21 cellular contexts compared by ENCODE assay signal in the genomic region with DNA sequence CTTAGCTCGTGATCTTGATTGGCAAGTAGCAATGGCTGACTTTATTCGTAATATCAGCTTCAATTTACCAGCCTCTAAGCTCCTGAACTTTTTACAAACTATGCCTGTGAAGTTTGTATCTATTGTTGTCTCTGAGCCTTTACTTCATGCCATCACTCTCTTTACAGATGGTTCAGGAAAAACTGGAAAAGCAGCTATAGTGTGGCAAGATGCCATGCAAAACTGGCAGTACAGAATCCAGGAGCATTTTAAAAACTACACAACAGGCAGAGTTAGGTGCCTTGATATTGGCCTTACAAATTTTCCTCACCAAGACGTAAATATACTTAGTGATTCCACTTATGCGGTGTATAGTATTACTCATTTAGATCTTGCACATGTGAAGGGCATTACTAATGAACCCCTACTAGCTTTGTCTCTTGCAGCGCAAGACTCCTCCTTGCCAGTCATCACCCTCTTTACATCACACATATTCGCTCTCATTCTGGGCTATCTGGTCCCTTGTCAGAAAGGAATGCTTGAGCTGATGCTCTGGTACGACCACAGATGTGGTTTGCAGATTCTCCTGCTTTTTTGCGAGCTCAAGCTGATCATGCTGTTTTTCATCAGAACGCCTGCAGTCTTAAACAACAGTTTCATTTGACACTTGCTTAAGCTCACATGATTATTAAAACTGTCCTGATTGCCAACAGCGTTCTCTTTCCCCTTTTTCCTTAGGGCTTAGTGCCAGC. TPM values are rescaled to one million over a fixed set of nuclear protein-coding genes. Genes with fewer than 3 reads are reported as not detected.
A peak's percentile ranks its signal among the peaks of the same experiment; 100 is the strongest.
DNase-seq lines count a peak whose midpoint lies in the region; ATAC-seq and TF ChIP-seq lines count a peak whose summit lies in the region.
"Had no signal": no experiment of that assay in that cellular context is flagged by ENCODE, and none has a peak within 500 bp of the region (broad histone marks: within the 10 kb centered on the region; RNA-seq: fewer than 3 reads in every experiment).

No MANE protein-coding gene starts in this region.

- no peak overlapping the region for H4K8ac ChIP-seq in mesendoderm (ENCODE audit: low read depth, low read length)

- WGBS in mesendoderm (ENCODE audit: extremely low coverage, insufficient coverage, low lambda C conversion rate): no CpG with 5 or more reads among the region's 10 CpGs

- H3K79me2 ChIP-seq in mesendoderm (ENCODE audit: control insufficient read depth, insufficient read depth, low read length): no peaks in the 10 kb centered on the region

- no peaks in the 10 kb centered on the region for H3K79me1 ChIP-seq in mesendoderm (ENCODE audit: low read length)

- H4K5ac ChIP-seq in mesendoderm (ENCODE audit: low read length): no peak overlapping the region

- H3K27me3 ChIP-seq in left ventricle myocardium inferior (ENCODE audit: low read depth) (no peaks in the 10 kb centered on the region), colonic mucosa (no peaks in the 10 kb centered on the region), mesendoderm (ENCODE audit: insufficient read depth, low read length, poor library complexity) (no peaks in the 10 kb centered on the region), A673 (replicated peaks; ENCODE audit: insufficient read depth, low read depth, low read length, poor library complexity) (no peaks in the 10 kb centered on the region), BE2C (no peaks in the 10 kb centered on the region)
- H3K27me3 ChIP-seq: tibial nerve had no signal

- no peak overlapping the region for H3K18ac ChIP-seq in mesendoderm (ENCODE audit: low read length)

- CTCF ChIA-PET in A673 (lab: Charles Lee): no interaction called here

- H3K4me1 ChIP-seq in left ventricle myocardium inferior: peaks cover 48% of the 10 kb centered on the region
- peaks cover 8% of the 10 kb centered on the region for H3K4me1 ChIP-seq in colonic mucosa
- peaks cover 12% of the 10 kb centered on the region for H3K4me1 ChIP-seq in mesendoderm (ENCODE audit: control insufficient read depth, low read depth, low read length)
- no peaks in the 10 kb centered on the region for H3K4me1 ChIP-seq in A673 (ENCODE audit: insufficient read depth, low read length, poor library complexity, severe bottlenecking)
- H3K4me1 ChIP-seq in BE2C: no peaks in the 10 kb centered on the region
- H3K4me1 ChIP-seq: tibial nerve had no signal

- no peak for ATAC-seq in Right ventricle myocardium superior (ENCODE audit: poor library complexity)
- ATAC-seq in HG03457 (IDR thresholded peaks at IDR 0.05; ENCODE audit: unreplicated experiment): no peak

- intact Hi-C loops in left ventricle myocardium inferior (cut with micrococcal nuclease) (no loop called here), Right ventricle myocardium superior (cut with DNase I) (loop anchor here (5.0 to 10.0 kb wide), 2 partner anchors 33 to 130 kb away; no protein-coding TSS in a partner anchor), colonic mucosa (cut with DNase I) (loop anchor here (5.0 kb wide), 2 partner anchors 123 to 182 kb away; no protein-coding TSS in a partner anchor), A673 (cut with micrococcal nuclease; ENCODE audit: unreplicated experiment) (loop anchor here (5.0 to 10.0 kb wide), 3 partner anchors 33 to 240 kb away; a partner anchor contains a TSS)

- POLR2A ChIA-PET in A673 (lab: Charles Lee; ENCODE audit: low non-redundant PET): interaction anchor here (0.6 kb wide), 1 partner anchor 1180 kb away, joined by 5 read pairs; no protein-coding TSS in a partner anchor

- no peaks in the 10 kb centered on the region for H3K36me3 ChIP-seq in left ventricle myocardium inferior
- no peaks in the 10 kb centered on the region for H3K36me3 ChIP-seq in colonic mucosa
- H3K36me3 ChIP-seq in mesendoderm (ENCODE audit: control insufficient read depth, insufficient read depth, low read length): no peaks in the 10 kb centered on the region
- no peaks in the 10 kb centered on the region for H3K36me3 ChIP-seq in A673 (ENCODE audit: insufficient read depth, low read length, poor library complexity, severe bottlenecking)
- H3K36me3 ChIP-seq in BE2C: no peaks in the 10 kb centered on the region
- H3K36me3 ChIP-seq: spleen, tibial nerve had no signal

- H3K4me3 ChIP-seq in left ventricle myocardium inferior (no peak overlapping the region), colonic mucosa (no peak overlapping the region), mesendoderm (ENCODE audit: low read length) (no peak overlapping the region), A673 (ENCODE audit: low read depth, low read length, poor library complexity, severe bottlenecking) (no peak overlapping the region), BE2C (ENCODE audit: low read depth, low read length) (no peak overlapping the region)
- H3K4me3 ChIP-seq: tibial nerve had no signal

- H3K27ac ChIP-seq in left ventricle myocardium inferior (replicated peaks) (peak overlapping the region; percentile 82), colonic mucosa (peak overlapping the region; percentile 2), mesendoderm (ENCODE audit: low read depth, low read length) (no peak overlapping the region), A673 (ENCODE audit: low read depth, low read length, poor library complexity, severe bottlenecking) (no peak overlapping the region)
- H3K27ac ChIP-seq: tibial nerve had no signal

- no peak overlapping the region for H2BK15ac ChIP-seq in mesendoderm (replicated peaks; ENCODE audit: low read depth)

- H3K4me2 ChIP-seq in mesendoderm (ENCODE audit: low read length): no peak overlapping the region

- BruUV-seq in A673 (replicated peaks; lab: Mats Ljungman, UMichigan): no TSS peak

- H3K4ac ChIP-seq in mesendoderm (ENCODE audit: low read depth, low read length): no peak overlapping the region

- TF ChIP-seq CTCF in left ventricle myocardium inferior (IDR thresholded peaks at IDR 0.05; ENCODE audit: borderline replicate concordance): no peak
- TF ChIP-seq CTCF in colonic mucosa (IDR thresholded peaks at IDR 0.05): no peak
- no peak for TF ChIP-seq CTCF in A673 (conservative IDR thresholded peaks at IDR 0.05; ENCODE audit: low read depth, low read length)
- TF ChIP-seq CTCF in BE2C (IDR thresholded peaks at IDR 0.05; ENCODE audit: low read depth, low read length): no peak

- no peak overlapping the region for H2BK120ac ChIP-seq in mesendoderm (ENCODE audit: low read depth, low read length)

- H3K23ac ChIP-seq in mesendoderm (ENCODE audit: low read length): no peak overlapping the region

- no peak overlapping the region for H2AK5ac ChIP-seq in mesendoderm (ENCODE audit: low read length)

- H2BK5ac ChIP-seq in mesendoderm (ENCODE audit: low read length): no peak overlapping the region

- H3K56ac ChIP-seq in mesendoderm (ENCODE audit: low read length): no peak overlapping the region

- H3K9ac ChIP-seq in colonic mucosa (ENCODE audit: low read depth in 2 of 2, low read length in 2 of 2): no peak overlapping the region
- H3K9ac ChIP-seq in mesendoderm (ENCODE audit: low read length): no peak overlapping the region

- H3K9me3 ChIP-seq in left ventricle myocardium inferior (replicated peaks) (no peaks in the 10 kb centered on the region), colonic mucosa (no peaks in the 10 kb centered on the region), A673 (ENCODE audit: low read depth, low read length, poor library complexity, severe bottlenecking) (no peaks in the 10 kb centered on the region), BE2C (no peaks in the 10 kb centered on the region)
- H3K9me3 ChIP-seq: spleen, tibial nerve had no signal

- DNase-seq in left ventricle myocardium inferior: no peak
- DNase-seq in Right ventricle myocardium superior: no peak
- peak; percentile 63 for DNase-seq in colonic mucosa
- DNase-seq in mesendoderm: peak; percentile 40
- no peak for DNase-seq in stimulated activated CD4-positive, alpha-beta T cell treated with anti-CD3 and anti-CD28 coated beads, Interleukin-2, amount 100 ng/mL, for 24 hours
- DNase-seq in A673 (ENCODE audit: low spot score): no peak
- no peak for DNase-seq in BE2C
- DNase-seq: ACHN; activated CD4-positive, CD25-positive, alpha-beta regulatory T cell; activated CD8-positive, alpha-beta memory T cell treated with anti-CD3 and anti-CD28 coated beads for 24 hours; activated naive CD8-positive, alpha-beta T cell treated with anti-CD3 and anti-CD28 coated beads, Interleukin-2, amount 10 ng/mL, durations not matched to agents 7 days and 5 days; effector CD8-positive, alpha-beta T cell; immature natural killer cell; NCI-H187 treated with DMSO at 0.1 percent for 48 hours; NCI-H446 treated with DMSO at 0.1 percent for 48 hours; posterior cingulate gyrus; spleen had no signal

RNA-seq across cellular contexts. Expression of a gene that starts 36.3 kb away (rescaled TPM):
- total RNA-seq in left ventricle myocardium inferior (0.05 TPM), Right ventricle myocardium superior (not detected), colonic mucosa (1,000 to 10,000 TPM in 1 of 2 donors, 100 to 1,000 TPM in 1; 938 to 1,116 TPM), A673 (2021) (not detected in 2 replicates)
- polyA plus RNA-seq in mesendoderm (2013, experiment 1 of 2): not detected
- not detected for polyA plus RNA-seq in mesendoderm (2013, experiment 2 of 2)
- not detected for polyA plus RNA-seq in BE2C (2012; ENCODE audit: insufficient read depth, insufficient read length, low read depth)
- total RNA-seq: activated naive CD8-positive, alpha-beta T cell treated with anti-CD3 and anti-CD28 coated beads, Interleukin-2, amount 10 ng/mL, durations not matched to agents 7 days and 5 days; cardiac septum; M059J; spleen; tibial nerve had no signal
- polyA plus RNA-seq: immature natural killer cell had no signal

RNA-seq across cellular contexts. Expression of a gene that starts 41.8 kb away (rescaled TPM):
- 0.27 TPM for total RNA-seq in left ventricle myocardium inferior
- not detected for total RNA-seq in Right ventricle myocardium superior
- total RNA-seq in colonic mucosa: 100 to 1,000 TPM; 194 to 426 TPM
- not detected for polyA plus RNA-seq in mesendoderm (2013, experiment 1 of 2)
- polyA plus RNA-seq in mesendoderm (2013, experiment 2 of 2): 0.01 TPM
- total RNA-seq in A673 (2021): not detected in 2 replicates
- not detected for polyA plus RNA-seq in BE2C (2012; ENCODE audit: insufficient read depth, insufficient read length, low read depth)
- total RNA-seq: activated naive CD8-positive, alpha-beta T cell treated with anti-CD3 and anti-CD28 coated beads, Interleukin-2, amount 10 ng/mL, durations not matched to agents 7 days and 5 days; M059J; tibial nerve had no signal
- polyA plus RNA-seq: immature natural killer cell had no signal

Comparison
In these comparisons a context has a peak if more than half of its experiments do, and no peak if none do; other contexts are left out.
1. DNase-seq: peak in colonic mucosa (single experiment) and mesendoderm (single experiment); none in left ventricle myocardium inferior (single experiment), Right ventricle myocardium superior (single experiment), stimulated activated CD4-positive, alpha-beta T cell treated with anti-CD3 and anti-CD28 coated beads, Interleukin-2, amount 100 ng/mL, for 24 hours (0 of 2), A673 (single experiment) and BE2C (single experiment).
2. H3K27ac ChIP-seq: peak in left ventricle myocardium inferior (single experiment) and colonic mucosa (single experiment); none in mesendoderm (single experiment) and A673 (single experiment).
3. RNA of a gene that starts 36.3 kb away (total RNA-seq): 938 to 1,116 TPM in colonic mucosa; 0.05 TPM in left ventricle myocardium inferior (single experiment), not detected in Right ventricle myocardium superior (single experiment) and not detected in A673; every median in the first group is over 100 times any median in the second.
4. RNA of a gene that starts 41.8 kb away (total RNA-seq): 194 to 426 TPM in colonic mucosa; 0.27 TPM in left ventricle myocardium inferior (single experiment), not detected in Right ventricle myocardium superior (single experiment) and not detected in A673; every median in the first group is over 100 times any median in the second.